In the genomic region with DNA sequence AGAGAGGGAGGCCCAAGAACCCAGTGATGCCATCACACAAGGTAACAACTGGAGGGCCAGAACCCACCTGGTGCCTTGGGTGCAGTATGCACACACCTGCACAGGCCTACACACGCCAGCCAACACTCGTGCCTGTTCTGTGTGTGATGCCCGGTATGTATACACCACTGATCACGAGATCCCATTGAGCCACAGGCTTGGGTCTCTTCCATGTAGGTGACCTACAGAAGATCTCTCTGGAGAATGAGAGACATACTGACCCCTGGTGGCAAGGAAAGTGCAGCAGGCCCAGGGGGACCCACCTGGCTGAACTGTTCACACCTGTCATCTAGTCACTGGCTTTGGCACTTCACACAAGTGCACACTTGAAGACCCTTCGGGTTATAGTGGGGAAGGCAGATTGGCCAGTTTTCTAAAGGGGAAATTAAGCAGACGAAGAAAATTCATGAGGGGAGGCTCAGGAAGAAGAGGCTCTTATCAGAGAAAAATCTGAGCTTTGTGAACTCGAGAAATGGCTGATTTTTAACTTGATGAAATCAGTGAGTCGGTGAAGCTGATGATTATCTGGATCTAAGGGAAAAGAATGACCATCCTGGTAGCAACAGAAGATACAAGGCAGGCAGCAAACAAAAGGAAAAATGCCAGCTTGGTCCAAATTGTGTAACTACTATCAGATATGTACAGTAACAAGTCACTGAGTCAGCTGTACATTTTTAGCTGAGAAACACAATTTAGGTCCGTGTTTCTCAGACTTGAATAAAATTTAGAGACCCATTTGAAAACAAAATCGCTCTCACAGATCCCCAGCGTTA, we compare ENCODE assay signal across 1 cellular context.
A peak's percentile ranks its signal among the peaks of the same experiment; 100 is the strongest.
TF ChIP-seq lines count a peak whose summit lies in the region.

No MANE protein-coding gene starts in this region.

TF ChIP-seq in liver, 16 proteins besides CTCF, POLR2A, EP300 and RAD21 (continued from another document):
- TF ChIP-seq, protein P1, sequence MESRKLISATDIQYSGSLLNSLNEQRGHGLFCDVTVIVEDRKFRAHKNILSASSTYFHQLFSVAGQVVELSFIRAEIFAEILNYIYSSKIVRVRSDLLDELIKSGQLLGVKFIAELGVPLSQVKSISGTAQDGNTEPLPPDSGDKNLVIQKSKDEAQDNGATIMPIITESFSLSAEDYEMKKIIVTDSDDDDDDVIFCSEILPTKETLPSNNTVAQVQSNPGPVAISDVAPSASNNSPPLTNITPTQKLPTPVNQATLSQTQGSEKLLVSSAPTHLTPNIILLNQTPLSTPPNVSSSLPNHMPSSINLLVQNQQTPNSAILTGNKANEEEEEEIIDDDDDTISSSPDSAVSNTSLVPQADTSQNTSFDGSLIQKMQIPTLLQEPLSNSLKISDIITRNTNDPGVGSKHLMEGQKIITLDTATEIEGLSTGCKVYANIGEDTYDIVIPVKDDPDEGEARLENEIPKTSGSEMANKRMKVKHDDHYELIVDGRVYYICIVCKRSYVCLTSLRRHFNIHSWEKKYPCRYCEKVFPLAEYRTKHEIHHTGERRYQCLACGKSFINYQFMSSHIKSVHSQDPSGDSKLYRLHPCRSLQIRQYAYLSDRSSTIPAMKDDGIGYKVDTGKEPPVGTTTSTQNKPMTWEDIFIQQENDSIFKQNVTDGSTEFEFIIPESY (IDR thresholded peaks at IDR 0.05): no peak
- TF ChIP-seq FOXA2 (IDR thresholded peaks at IDR 0.05): peak; percentile 11
- no peak for TF ChIP-seq YY1 (IDR thresholded peaks at IDR 0.05)
